9 cellular contexts compared by ENCODE assay signal in the genomic region with DNA sequence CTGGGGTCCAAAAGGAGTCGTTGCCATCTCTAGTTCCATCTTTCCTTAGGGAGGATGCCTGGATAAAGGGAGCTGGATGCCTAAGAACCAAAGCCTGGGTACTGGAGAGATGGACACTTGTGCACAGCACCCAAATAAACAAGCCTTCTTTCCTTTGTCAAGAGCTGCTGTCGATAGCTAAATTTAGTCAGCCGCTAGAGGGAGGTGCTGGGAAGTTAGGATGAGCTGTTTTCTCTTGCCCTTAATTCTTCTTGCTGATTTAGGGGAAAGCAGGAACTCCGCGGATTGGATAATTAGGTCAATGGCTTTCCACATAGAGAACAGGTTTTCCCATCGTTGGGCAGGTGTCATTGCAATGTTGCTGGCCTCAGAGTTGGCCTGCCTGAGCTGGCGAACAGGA. TPM values are rescaled to one million over a fixed set of nuclear protein-coding genes. Genes with fewer than 3 reads are reported as not detected.
DNase-seq lines count a peak whose midpoint lies in the region; ATAC-seq, FAIRE-seq and TF ChIP-seq lines count a peak whose summit lies in the region.
"Had no signal": no experiment of that assay in that cellular context is flagged by ENCODE, and none has a peak within 500 bp of the region (broad histone marks: within the 10 kb centered on the region; RNA-seq: fewer than 3 reads in every experiment).

No MANE protein-coding gene starts in this region.

- POLR2A ChIA-PET in WTC11 (lab: Charles Lee), result interaction anchor here (0.5 kb wide), 1 partner anchor 66 kb away, joined by 4 read pairs; no protein-coding TSS in a partner anchor

- no peaks in the 10 kb centered on the region for H3K36me3 Mint-ChIP-seq in WTC11
- H3K36me3 Mint-ChIP-seq in activated T-helper 2 cell treated with anti-CD3 and anti-CD28 coated beads, Interferon-gamma antibody, Interleukin-2, Interleukin-4, amounts not matched to agents 10 μg/mL and 5 μg/mL and 100 μg/mL, durations not matched to agents 14 hours and 24 hours and 36 hours (ENCODE audit: low read depth), result no peaks in the 10 kb centered on the region

- H3K9me3 Mint-ChIP-seq in WTC11, result no peaks in the 10 kb centered on the region
- H3K9me3 Mint-ChIP-seq in activated T-helper 2 cell treated with anti-CD3 and anti-CD28 coated beads, Interferon-gamma antibody, Interleukin-2, Interleukin-4, amounts not matched to agents 10 μg/mL and 5 μg/mL and 100 μg/mL, durations not matched to agents 14 hours and 24 hours and 36 hours, result no peaks in the 10 kb centered on the region
- H3K9me3 Mint-ChIP-seq: activated B cell treated with CpG ODN at 0.5 μM for 24 hours had no signal

- H3K4me3 Mint-ChIP-seq in WTC11, result peak overlapping the region; percentile 45; the same call in 1 of the 2 replicates
- no peak overlapping the region for H3K4me3 Mint-ChIP-seq in activated T-helper 2 cell treated with anti-CD3 and anti-CD28 coated beads, Interferon-gamma antibody, Interleukin-2, Interleukin-4, amounts not matched to agents 10 μg/mL and 5 μg/mL and 100 μg/mL, durations not matched to agents 14 hours and 24 hours and 36 hours (ENCODE audit: low read depth)
- H3K4me3 Mint-ChIP-seq: activated B cell treated with CpG ODN at 0.5 μM for 24 hours had no signal

- H3K27me3 Mint-ChIP-seq in WTC11 (ENCODE audit: low read depth), result no peaks in the 10 kb centered on the region
- peaks cover 7% of the 10 kb centered on the region for H3K27me3 Mint-ChIP-seq in activated T-helper 2 cell treated with anti-CD3 and anti-CD28 coated beads, Interferon-gamma antibody, Interleukin-2, Interleukin-4, amounts not matched to agents 10 μg/mL and 5 μg/mL and 100 μg/mL, durations not matched to agents 14 hours and 24 hours and 36 hours (ENCODE audit: low read depth)

- peak; percentile 78 for FAIRE-seq in islet of Langerhans (lab: Jason Lieb, UNC)

- intact Hi-C loops in activated T-helper 2 cell treated with anti-CD3 and anti-CD28 coated beads, Interferon-gamma antibody, Interleukin-2, Interleukin-4, amounts not matched to agents 10 μg/mL and 5 μg/mL and 100 μg/mL, durations not matched to agents 14 hours and 24 hours and 36 hours (cut with micrococcal nuclease), result loop anchor here (2.0 kb wide), 1 partner anchor 68 kb away; no protein-coding TSS in a partner anchor

- peaks cover 46% of the 10 kb centered on the region for H3K4me1 Mint-ChIP-seq in WTC11
- H3K4me1 Mint-ChIP-seq in activated T-helper 2 cell treated with anti-CD3 and anti-CD28 coated beads, Interferon-gamma antibody, Interleukin-2, Interleukin-4, amounts not matched to agents 10 μg/mL and 5 μg/mL and 100 μg/mL, durations not matched to agents 14 hours and 24 hours and 36 hours (ENCODE audit: low read depth), result peaks cover 2% of the 10 kb centered on the region
- H3K4me1 Mint-ChIP-seq: activated B cell treated with CpG ODN at 0.5 μM for 24 hours had no signal

- in situ Hi-C loops in G401 (cut with HindIII; ENCODE audit: low sequenced_read_pairs), result no loop called here

- TF ChIP-seq CTCF in LNCAP (IDR thresholded peaks at IDR 0.05) (peak; percentile 77), WTC11 (IDR thresholded peaks at IDR 0.05) (peak; percentile 40; the same call in 1 of the 2 replicates)

- CTCF ChIA-PET in WTC11 (lab: Charles Lee), result interaction anchor here (0.6 to 2.4 kb wide), 47 partner anchors 9 to 495 kb away, joined by 3 to 29 read pairs (median 4); partner anchors contain the start of genes SERPINB12, SERPINB5 and VPS4B

- peak; percentile 56 for DNase-seq in G401 (ENCODE audit: low spot score)
- DNase-seq in WTC11 (ENCODE audit: low spot score), result peak; percentile 65
- no peak for DNase-seq in activated T-helper 2 cell treated with anti-CD3 and anti-CD28 coated beads, Interferon-gamma antibody, Interleukin-2, Interleukin-4, amounts not matched to agents 10 μg/mL and 5 μg/mL and 100 μg/mL, durations not matched to agents 14 hours and 24 hours and 36 hours (ENCODE audit: low spot score)
- DNase-seq in T-helper 9 cell, result no peak
- DNase-seq: activated B cell treated with CpG ODN at 0.5 μM for 24 hours had no signal

- H3K27ac Mint-ChIP-seq in WTC11, result no peak overlapping the region
- H3K27ac Mint-ChIP-seq in activated T-helper 2 cell treated with anti-CD3 and anti-CD28 coated beads, Interferon-gamma antibody, Interleukin-2, Interleukin-4, amounts not matched to agents 10 μg/mL and 5 μg/mL and 100 μg/mL, durations not matched to agents 14 hours and 24 hours and 36 hours, result no peak overlapping the region
- H3K27ac Mint-ChIP-seq: activated B cell treated with CpG ODN at 0.5 μM for 24 hours had no signal

- ATAC-seq in WTC11 (peak; percentile 78), GM21423 (IDR thresholded peaks at IDR 0.05; ENCODE audit: unreplicated experiment) (no peak)

TF ChIP-seq in WTC11, 78 proteins besides CTCF, POLR2A, EP300 and RAD21:
- TF ChIP-seq PRRX2 (CRISPR knock-in tag; IDR thresholded peaks at IDR 0.05) (no peak), OVOL2 (CRISPR knock-in tag; IDR thresholded peaks at IDR 0.05; ENCODE audit: borderline replicate concordance) (no peak)
TF ChIP-seq in WTC11: peak in this region for 0.

RNA-seq across cellular contexts. Expression of gene SERPINB12, which starts 30.9 kb away (rescaled TPM):
- not detected in 2 replicates for total RNA-seq in G401 (2014; rRNA removed; shearing (Covaris generic))
- not detected in 3 replicates for total RNA-seq in WTC11 (2021)
- not detected in 2 replicates for total RNA-seq in activated T-helper 2 cell treated with anti-CD3 and anti-CD28 coated beads, Interferon-gamma antibody, Interleukin-2, Interleukin-4, amounts not matched to agents 10 μg/mL and 5 μg/mL and 100 μg/mL, durations not matched to agents 14 hours and 24 hours and 36 hours
- total RNA-seq: activated B cell treated with CpG ODN at 0.5 μM for 24 hours, pulmonary artery endothelial cell had no signal

RNA-seq across cellular contexts. Expression of gene SERPINB5, which starts 34.5 kb away (rescaled TPM):
- total RNA-seq in G401 (2014; rRNA removed; shearing (Covaris generic)), result not detected in 2 replicates
- total RNA-seq in WTC11 (2021), result 0.17 to 0.25 TPM (median 0.18 TPM) in 3 replicates
- total RNA-seq in activated T-helper 2 cell treated with anti-CD3 and anti-CD28 coated beads, Interferon-gamma antibody, Interleukin-2, Interleukin-4, amounts not matched to agents 10 μg/mL and 5 μg/mL and 100 μg/mL, durations not matched to agents 14 hours and 24 hours and 36 hours, result not detected in 2 replicates
- total RNA-seq: activated B cell treated with CpG ODN at 0.5 μM for 24 hours had no signal

Comparison
In these comparisons a context has a peak if more than half of its experiments do, and no peak if none do; other contexts are left out.
1. DNase-seq: peak in G401 (single experiment) and WTC11 (single experiment); none in activated T-helper 2 cell treated with anti-CD3 and anti-CD28 coated beads, Interferon-gamma antibody, Interleukin-2, Interleukin-4, amounts not matched to agents 10 μg/mL and 5 μg/mL and 100 μg/mL, durations not matched to agents 14 hours and 24 hours and 36 hours (single experiment) and T-helper 9 cell (single experiment).